8 cellular contexts compared by ENCODE assay signal in the genomic region with DNA sequence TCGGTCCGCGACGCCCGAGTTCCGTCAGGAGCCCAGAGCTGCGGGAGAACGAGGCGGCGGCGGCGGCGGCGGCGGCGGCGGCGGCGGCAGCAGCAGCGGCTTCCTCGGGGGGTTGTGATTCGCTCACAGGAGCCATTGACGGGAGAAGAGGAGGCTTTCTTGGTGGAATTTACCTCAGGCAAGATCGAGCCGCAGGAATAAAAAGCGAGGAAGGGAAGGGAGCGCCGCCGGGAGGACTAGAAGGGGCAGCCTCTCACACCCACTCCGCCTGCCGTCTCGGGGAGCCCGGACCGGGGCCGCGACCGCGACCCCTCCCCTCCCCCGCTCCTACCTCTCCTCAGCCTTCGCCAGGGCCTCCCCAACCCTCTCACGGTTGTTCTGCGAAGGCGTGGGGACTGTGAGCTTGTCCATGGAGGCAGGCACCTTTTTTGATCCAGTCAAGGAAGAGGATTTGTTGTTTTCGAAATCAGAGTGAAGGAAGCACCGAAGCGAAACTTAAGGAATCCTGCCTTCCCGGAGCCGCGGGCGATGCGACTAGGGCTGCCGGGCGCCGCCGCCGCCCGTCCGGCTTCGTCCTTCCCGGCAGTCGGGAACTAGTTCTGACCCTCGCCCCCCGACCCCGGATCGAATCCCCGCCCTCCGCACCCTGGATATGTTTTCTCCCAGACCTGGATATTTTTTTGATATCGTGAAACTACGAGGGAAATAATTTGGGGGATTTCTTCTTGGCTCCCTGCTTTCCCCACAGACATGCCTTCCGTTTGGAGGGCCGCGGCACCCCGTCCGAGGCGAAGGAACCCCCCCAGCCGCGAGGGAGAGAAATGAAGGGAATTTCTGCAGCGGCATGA.
DNase-seq lines count a peak whose midpoint lies in the region; ATAC-seq and TF ChIP-seq lines count a peak whose summit lies in the region.

No MANE protein-coding gene starts in this region.

- ATAC-seq in GM18498 (IDR thresholded peaks at IDR 0.05; ENCODE audit: unreplicated experiment) (peak; percentile 24), HG02642 (IDR thresholded peaks at IDR 0.05; ENCODE audit: poor library complexity, unreplicated experiment) (peak; percentile 25)

- H3K27me3 ChIP-seq in muscle layer of duodenum (ENCODE audit: low read depth, low read length) (no peaks in the 10 kb centered on the region), stomach smooth muscle (ENCODE audit: control insufficient read depth in 1 of 2, insufficient read depth in 2 of 2, low read length in 2 of 2) (no peaks in the 10 kb centered on the region)

- peak overlapping the region; percentile 93 to 98 for H3K9ac ChIP-seq in stomach smooth muscle (ENCODE audit: low read length in 2 of 2)

- H3K27ac ChIP-seq in muscle layer of duodenum (ENCODE audit: low read length) (peak overlapping the region; percentile 92), stomach smooth muscle (ENCODE audit: low read length) (peak overlapping the region; percentile 96)

- H3K9me3 ChIP-seq in muscle layer of duodenum (ENCODE audit: control insufficient read depth in 1 of 2, low read length in 2 of 2) = no peaks in the 10 kb centered on the region
- H3K9me3 ChIP-seq in stomach smooth muscle (ENCODE audit: control insufficient read depth in 2 of 2, low read length in 2 of 2) = no peaks in the 10 kb centered on the region

- peak; percentile 4 for DNase-seq in NCI-H226
- peak; percentile 34 for DNase-seq in activated T-cell treated with anti-CD3 and anti-CD28 coated beads for 48 hours (ENCODE audit: low read depth)
- DNase-seq in erythroblast (lab: John Stamatoyannopoulos, UW) = peak; percentile 57 to 70
- DNase-seq in NCI-H128 (lab: John Stamatoyannopoulos, UW; ENCODE audit: unreplicated experiment) = no peak

- no peaks in the 10 kb centered on the region for H3K36me3 ChIP-seq in muscle layer of duodenum (ENCODE audit: control insufficient read depth in 1 of 2, insufficient read depth in 2 of 2, low read length in 2 of 2)
- H3K36me3 ChIP-seq in stomach smooth muscle (ENCODE audit: control insufficient read depth in 2 of 2, insufficient read depth in 2 of 2, low read length in 2 of 2) = no peaks in the 10 kb centered on the region

- peaks cover 0 to 19% of the 10 kb centered on the region in 2 donors for H3K4me1 ChIP-seq in muscle layer of duodenum (ENCODE audit: control insufficient read depth in 1 of 2, insufficient read depth in 2 of 2, low read length in 2 of 2)
- peaks cover 22% of the 10 kb centered on the region for H3K4me1 ChIP-seq in stomach smooth muscle (ENCODE audit: control insufficient read depth, insufficient read depth, low read length)

- TF ChIP-seq POLR2A in erythroblast (IDR thresholded peaks at IDR 0.05; ENCODE audit: low read length) = no peak

- H3K4me3 ChIP-seq in muscle layer of duodenum (ENCODE audit: low read depth in 1 of 2, low read length in 2 of 2) (peak overlapping the region; percentile 83 to 88), stomach smooth muscle (ENCODE audit: low read length in 2 of 2) (peak overlapping the region; percentile 96 to 99)
